Comparison of ENCODE assay signal across 36 cellular contexts in the genomic region with DNA sequence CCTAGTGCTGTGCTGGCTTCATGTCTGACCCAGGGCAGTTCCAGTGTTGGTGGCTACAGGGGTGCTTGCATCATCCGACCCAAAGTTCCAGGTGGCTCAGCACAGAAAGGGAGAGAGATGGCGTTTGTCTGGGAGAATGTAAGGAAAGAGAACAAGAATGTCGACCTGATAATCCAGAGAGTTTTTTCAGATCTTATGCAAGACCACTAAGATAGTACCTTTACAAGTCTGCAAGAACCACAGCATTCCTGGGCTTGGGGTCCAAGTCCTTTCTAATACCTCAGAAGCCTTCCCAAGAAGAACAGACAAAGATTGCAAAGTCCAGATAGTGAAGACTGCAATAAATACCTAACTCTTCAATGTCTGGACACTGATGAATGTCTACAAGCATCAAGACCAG.
DNase-seq lines count a peak whose midpoint lies in the region; ATAC-seq, FAIRE-seq and TF ChIP-seq lines count a peak whose summit lies in the region.
"Had no signal": no experiment of that assay in that cellular context is flagged by ENCODE, and none has a peak within 500 bp of the region (broad histone marks: within the 10 kb centered on the region; RNA-seq: fewer than 3 reads in every experiment).

No MANE protein-coding gene starts in this region.

- H3K4me3 Mint-ChIP-seq in Caco-2 (ENCODE audit: unreplicated experiment), result peak overlapping the region; percentile 1
- no peak overlapping the region for H3K4me3 Mint-ChIP-seq in stimulated activated naive CD8-positive, alpha-beta T cell treated with anti-CD3 and anti-CD28 coated beads, Interleukin-15, amount 100 ng/mL, for 72 hours
- H3K4me3 Mint-ChIP-seq: B cell; CD14-positive monocyte; CD4-positive, alpha-beta T cell; CD4-positive, CD25-positive, alpha-beta regulatory T cell; CD8-positive, alpha-beta memory T cell; CD8-positive, alpha-beta T cell had no signal

- TF ChIP-seq CTCF in Caco-2 (IDR thresholded peaks at IDR 0.05; ENCODE audit: insufficient read depth in 1 of 2, low read depth in 1 of 2, low read length in 1 of 2, severe bottlenecking in 1 of 2, unreplicated experiment in 1 of 2) (no peak), H1 (IDR thresholded peaks at IDR 0.05; ENCODE audit: control extremely low read depth in 1 of 3, insufficient read depth in 1 of 3, low read depth in 1 of 3, low read length in 3 of 3) (no peak), hepatocyte (IDR thresholded peaks at IDR 0.05; ENCODE audit: poor library complexity) (no peak)

- H4K91ac ChIP-seq in H1 (replicated peaks; ENCODE audit: insufficient read length, low read length), result no peak overlapping the region
- no peak overlapping the region for H4K91ac ChIP-seq in neuronal stem cell (ENCODE audit: low read depth, low read length, poor library complexity)

- H3K27ac Mint-ChIP-seq in Caco-2 (ENCODE audit: unreplicated experiment), result peak overlapping the region; percentile 30
- H3K27ac Mint-ChIP-seq in stimulated activated naive CD8-positive, alpha-beta T cell treated with anti-CD3 and anti-CD28 coated beads, Interleukin-15, amount 100 ng/mL, for 72 hours, result no peak overlapping the region
- H3K27ac Mint-ChIP-seq: B cell; CD14-positive monocyte; CD4-positive, alpha-beta memory T cell; CD4-positive, alpha-beta T cell; CD4-positive, CD25-positive, alpha-beta regulatory T cell; CD8-positive, alpha-beta memory T cell; CD8-positive, alpha-beta T cell had no signal

- peaks cover 28% of the 10 kb centered on the region for H3K9me3 Mint-ChIP-seq in Caco-2 (ENCODE audit: unreplicated experiment)
- peaks cover 6 to 7% of the 10 kb centered on the region in 2 donors for H3K9me3 Mint-ChIP-seq in stimulated activated naive CD8-positive, alpha-beta T cell treated with anti-CD3 and anti-CD28 coated beads, Interleukin-15, amount 100 ng/mL, for 72 hours

- WGBS in H1 (ENCODE audit: extremely low coverage in 1 of 2, insufficient coverage in 1 of 2, insufficient read length in 1 of 2, insufficient replicate concordance in 2 of 2, low coverage in 1 of 2, low lambda C conversion rate in 2 of 2, missing lambda C conversion rate in 1 of 2), 2 experiments, result 79% methylated on average over 3 of the region's 3 CpGs; no CpG with 5 or more reads in 1 of the 2 experiments
- WGBS in hepatocyte (ENCODE audit: low lambda C conversion rate, missing lambda C conversion rate), result 69% methylated on average over 3 of the region's 3 CpGs
- no CpG with 5 or more reads among the region's 3 CpGs for WGBS in neuronal stem cell (ENCODE audit: extremely low coverage in 2 of 2, insufficient read length in 2 of 2, insufficient replicate concordance in 1 of 2), 2 donors

- H3K4me2 ChIP-seq in H1 (ENCODE audit: insufficient read depth in 1 of 2, low read depth in 2 of 2, low read length in 2 of 2) (no peak overlapping the region), hepatocyte (no peak overlapping the region), neuronal stem cell (ENCODE audit: insufficient read depth, low read length, poor library complexity, severe bottlenecking) (no peak overlapping the region)
- H3K4me2 ChIP-seq: A549; BLaER1; BLaER1 treated with 17β-estradiol and CSF1 and Interleukin-3, amounts not matched to agents 10 nM and 100 nM had no signal

- H2BK15ac ChIP-seq in H1 (ENCODE audit: low read length) (no peak overlapping the region), neuronal stem cell (ENCODE audit: low read length) (no peak overlapping the region)

- 0 out of 2 replicates have a peak overlapping the region, but pooled peaks have one; percentile 18 for H2BK20ac ChIP-seq in H1 (ENCODE audit: low read length)

- H3K18ac ChIP-seq in H1 (ENCODE audit: extremely low read depth, low read length) (no peak overlapping the region), neuronal stem cell (ENCODE audit: low read length) (peak overlapping the region; percentile 76)

- H3K36me3 ChIP-seq in Caco-2 (ENCODE audit: control insufficient read depth, insufficient read depth, low read length), result no peaks in the 10 kb centered on the region
- no peaks in the 10 kb centered on the region for H3K36me3 ChIP-seq in H1 (ENCODE audit: control insufficient read depth in 2 of 4, insufficient read depth in 4 of 4, low read length in 3 of 4)
- no peaks in the 10 kb centered on the region for H3K36me3 ChIP-seq in hepatocyte (replicated peaks; ENCODE audit: insufficient read depth, low read depth)
- no peaks in the 10 kb centered on the region for H3K36me3 ChIP-seq in neuronal stem cell (replicated peaks in 1 of 2; ENCODE audit: control insufficient read depth in 2 of 2, insufficient read depth in 2 of 2, low read length in 2 of 2)
- H3K36me3 ChIP-seq: BE2C; BLaER1; BLaER1 treated with 17β-estradiol and CSF1 and Interleukin-3, amounts not matched to agents 10 nM and 100 nM had no signal

- POLR2A ChIA-PET in Caco-2 (lab: Charles Lee), result no interaction called here
- POLR2A ChIA-PET in H1 (lab: Charles Lee; ENCODE audit: partially characterized antibody), result no interaction called here

- H3K79me1 ChIP-seq in H1 (ENCODE audit: low read depth, low read length) (no peaks in the 10 kb centered on the region), neuronal stem cell (ENCODE audit: low read depth, low read length) (no peaks in the 10 kb centered on the region)

- H4K8ac ChIP-seq in H1 (ENCODE audit: extremely low read depth, insufficient read depth, low read length) (no peak overlapping the region), neuronal stem cell (ENCODE audit: low read depth, low read length) (no peak overlapping the region)

- intact Hi-C loops in Caco-2 (cut with micrococcal nuclease; ENCODE audit: unreplicated experiment), result loop anchor here (2.0 to 5.0 kb wide), 2 partner anchors 17 to 355 kb away; no protein-coding TSS in a partner anchor

- CTCF ChIA-PET in Caco-2 (lab: Charles Lee), result no interaction called here
- CTCF ChIA-PET in H1 (lab: Charles Lee; ENCODE audit: partially characterized antibody), result no interaction called here

- H3K9me3 ChIP-seq in Caco-2 (0 out of 2 replicates have a peak, but pooled peaks cover 3% of the 10 kb centered on the region), H1 (ENCODE audit: insufficient read depth in 2 of 2, low read depth in 1 of 2, low read length in 1 of 2) (no peaks in the 10 kb centered on the region), hepatocyte (ENCODE audit: low read depth) (no peaks in the 10 kb centered on the region), neuronal stem cell (replicated peaks in 1 of 2; ENCODE audit: control insufficient read depth in 2 of 2, insufficient read depth in 1 of 2, low read depth in 1 of 2, low read length in 2 of 2) (no peaks in the 10 kb centered on the region)
- H3K9me3 ChIP-seq: BE2C; BLaER1; BLaER1 treated with 17β-estradiol and CSF1 and Interleukin-3, amounts not matched to agents 10 nM and 100 nM had no signal

- no peak for TF ChIP-seq EP300 in H1 (IDR thresholded peaks at IDR 0.05; ENCODE audit: borderline replicate concordance in 1 of 2, low read depth in 2 of 2, low read length in 2 of 2)

- H3K9ac ChIP-seq in H1 (replicated peaks in 1 of 4; ENCODE audit: extremely low read depth in 1 of 4, low read depth in 3 of 4, low read length in 3 of 4) (no peak overlapping the region), neuronal stem cell (ENCODE audit: low read depth, low read length, poor library complexity) (no peak overlapping the region)
- H3K9ac ChIP-seq: BLaER1; BLaER1 treated with 17β-estradiol and CSF1 and Interleukin-3, amounts not matched to agents 10 nM and 100 nM had no signal

- no peak overlapping the region for H2AK5ac ChIP-seq in H1 (ENCODE audit: low read depth, low read length)
- H2AK5ac ChIP-seq in neuronal stem cell (ENCODE audit: low read depth, low read length), result no peak overlapping the region

- no peaks in the 10 kb centered on the region for H3K27me3 Mint-ChIP-seq in Caco-2 (ENCODE audit: insufficient read depth, unreplicated experiment)
- H3K27me3 Mint-ChIP-seq in stimulated activated naive CD8-positive, alpha-beta T cell treated with anti-CD3 and anti-CD28 coated beads, Interleukin-15, amount 100 ng/mL, for 72 hours, result no peaks in the 10 kb centered on the region
- H3K27me3 Mint-ChIP-seq: B cell; CD4-positive, alpha-beta T cell; CD4-positive, CD25-positive, alpha-beta regulatory T cell had no signal

- H2AFZ ChIP-seq in H1 (ENCODE audit: low read length) (no peak overlapping the region), hepatocyte (no peak overlapping the region), neuronal stem cell (ENCODE audit: low read length) (no peak overlapping the region)

- H3K27ac ChIP-seq in H1 (ENCODE audit: low read depth, low read length), result no peak overlapping the region
- no peak overlapping the region for H3K27ac ChIP-seq in hepatocyte
- H3K27ac ChIP-seq in neuronal stem cell (replicated peaks; ENCODE audit: low read length), result no peak overlapping the region
- H3K27ac ChIP-seq: 22Rv1; A549; BLaER1; BLaER1 treated with 17β-estradiol and CSF1 and Interleukin-3, amounts not matched to agents 10 nM and 100 nM; C4-2B had no signal

- no peak overlapping the region for H4K5ac ChIP-seq in H1 (ENCODE audit: insufficient read length, low read depth, low read length)

- BruUV-seq in Caco-2 (replicated peaks; lab: Mats Ljungman, UMichigan), result no TSS peak

- H3K14ac ChIP-seq in H1 (ENCODE audit: insufficient read length) (no peak overlapping the region), neuronal stem cell (ENCODE audit: low read length) (peak overlapping the region; percentile 38)

- H3K4me3 ChIP-seq in Caco-2 (ENCODE audit: low read depth, low read length) (no peak overlapping the region), H1 (ENCODE audit: extremely low read depth in 1 of 4, insufficient read depth in 2 of 4, low read depth in 3 of 4, low read length in 4 of 4) (no peak overlapping the region), hepatocyte (no peak overlapping the region), neuronal stem cell (ENCODE audit: low read length in 2 of 2) (no peak overlapping the region)
- H3K4me3 ChIP-seq: A549; BLaER1; BLaER1 treated with 17β-estradiol and CSF1 and Interleukin-3, amounts not matched to agents 10 nM and 100 nM had no signal

- peaks cover 19% of the 10 kb centered on the region for H3K4me1 Mint-ChIP-seq in Caco-2 (ENCODE audit: low read depth, unreplicated experiment)
- no peaks in the 10 kb centered on the region for H3K4me1 Mint-ChIP-seq in stimulated activated naive CD8-positive, alpha-beta T cell treated with anti-CD3 and anti-CD28 coated beads, Interleukin-15, amount 100 ng/mL, for 72 hours
- H3K4me1 Mint-ChIP-seq: B cell; CD14-positive monocyte; CD4-positive, alpha-beta memory T cell; CD4-positive, CD25-positive, alpha-beta regulatory T cell; CD8-positive, alpha-beta memory T cell had no signal

- H2BK5ac ChIP-seq in H1 (ENCODE audit: low read depth, low read length), result no peak overlapping the region
- H2BK5ac ChIP-seq in neuronal stem cell (ENCODE audit: low read length), result no peak overlapping the region

- peaks cover 20% of the 10 kb centered on the region for H3K4me1 ChIP-seq in Caco-2
- no peaks in the 10 kb centered on the region for H3K4me1 ChIP-seq in H1 (replicated peaks in 1 of 4; ENCODE audit: control insufficient read depth in 3 of 4, insufficient read depth in 4 of 4, low read length in 3 of 4)
- H3K4me1 ChIP-seq in hepatocyte (ENCODE audit: insufficient read depth), result no peaks in the 10 kb centered on the region
- no peaks in the 10 kb centered on the region for H3K4me1 ChIP-seq in neuronal stem cell (ENCODE audit: control insufficient read depth in 2 of 2, insufficient read depth in 1 of 2, low read depth in 1 of 2, low read length in 2 of 2)
- H3K4me1 ChIP-seq: A549; BE2C; BLaER1; BLaER1 treated with 17β-estradiol and CSF1 and Interleukin-3, amounts not matched to agents 10 nM and 100 nM had no signal

- H2BK120ac ChIP-seq in H1 (replicated peaks; ENCODE audit: low read depth, low read length) (no peak overlapping the region), neuronal stem cell (ENCODE audit: low read depth, low read length) (no peak overlapping the region)

- DNase-seq in Caco-2 (peak; percentile 66 to 76), H1 (ENCODE audit: low read depth in 1 of 2, low spot score in 2 of 2) (no peak), hepatocyte (ENCODE audit: low spot score) (peak; percentile 22), neuronal stem cell (ENCODE audit: low spot score) (no peak), Kasumi-1 (lab: John Stamatoyannopoulos, UW) (no peak), kidney glomerular epithelial cell (lab: John Stamatoyannopoulos, UW) (no peak)
- no peak for DNase-seq in stimulated activated naive CD8-positive, alpha-beta T cell treated with anti-CD3 and anti-CD28 coated beads, Interleukin-15, amount 100 ng/mL, for 72 hours
- DNase-seq: 8988T; ACHN; AML-193; BE2C; C1 segment of cervical spinal cord; Calu3; CD4-positive, alpha-beta memory T cell; CD4-positive, alpha-beta T cell; CD4-positive, CD25-positive, alpha-beta regulatory T cell; CD8-positive, alpha-beta memory T cell; CD8-positive, alpha-beta T cell; COR-L47; DMS 273 treated with DMSO at 0.1 percent for 48 hours; DMS153; DMS53; DMS79; DMS79 treated with DMSO at 0.1 percent for 48 hours; DND-41; EL had no signal

- no peak for ATAC-seq in stimulated activated naive CD8-positive, alpha-beta T cell treated with anti-CD3 and anti-CD28 coated beads, Interleukin-15, amount 100 ng/mL, for 72 hours
- no peak for ATAC-seq in HG02973 (IDR thresholded peaks at IDR 0.05; ENCODE audit: unreplicated experiment)
- ATAC-seq: A549; CD8-positive, alpha-beta T cell had no signal

- H3K23ac ChIP-seq in H1 (ENCODE audit: insufficient read length), result no peak overlapping the region
- H3K23ac ChIP-seq in neuronal stem cell (ENCODE audit: low read depth, low read length, poor library complexity), result no peak overlapping the region

- H3K23me2 ChIP-seq in H1 (ENCODE audit: low read depth, low read length), result no peaks in the 10 kb centered on the region

- no peaks in the 10 kb centered on the region for H3K27me3 ChIP-seq in Caco-2 (replicated peaks; ENCODE audit: control insufficient read depth, insufficient read depth, low read length)
- H3K27me3 ChIP-seq in H1 (replicated peaks in 1 of 4; ENCODE audit: control insufficient read depth in 3 of 4, extremely low read depth in 1 of 4, insufficient read depth in 3 of 4, low read length in 3 of 4), result no peaks in the 10 kb centered on the region
- no peaks in the 10 kb centered on the region for H3K27me3 ChIP-seq in hepatocyte
- H3K27me3 ChIP-seq in neuronal stem cell (ENCODE audit: control insufficient read depth in 3 of 3, insufficient read depth in 3 of 3, low read depth in 1 of 3, low read length in 3 of 3), result no peaks in the 10 kb centered on the region
- H3K27me3 ChIP-seq: BE2C; BLaER1; BLaER1 treated with 17β-estradiol and CSF1 and Interleukin-3, amounts not matched to agents 10 nM and 100 nM had no signal

- H3K79me2 ChIP-seq in H1 (ENCODE audit: control insufficient read depth in 1 of 2, insufficient read depth in 2 of 2, low read length in 2 of 2), result no peaks in the 10 kb centered on the region
- H3K79me2 ChIP-seq in hepatocyte, result no peaks in the 10 kb centered on the region

- H3K9me2 ChIP-seq in hepatocyte (replicated peaks; ENCODE audit: insufficient read depth), result no peaks in the 10 kb centered on the region

- H4K20me1 ChIP-seq in H1 (replicated peaks in 1 of 2; ENCODE audit: control insufficient read depth in 1 of 2, insufficient read depth in 2 of 2, low read length in 2 of 2), result no peaks in the 10 kb centered on the region
- H4K20me1 ChIP-seq in hepatocyte (ENCODE audit: insufficient read depth, poor library complexity, severe bottlenecking), result no peaks in the 10 kb centered on the region
- H4K20me1 ChIP-seq: BLaER1; BLaER1 treated with 17β-estradiol and CSF1 and Interleukin-3, amounts not matched to agents 10 nM and 100 nM had no signal

- H2BK12ac ChIP-seq in H1 (ENCODE audit: low read depth, low read length), result no peak overlapping the region
- no peak overlapping the region for H2BK12ac ChIP-seq in neuronal stem cell (ENCODE audit: low read length)

- FAIRE-seq in H1 (lab: Jason Lieb, UNC), result no peak
- FAIRE-seq: A204.1, A549, D721Med had no signal

- peaks cover 8% of the 10 kb centered on the region for H3K36me3 Mint-ChIP-seq in Caco-2 (ENCODE audit: insufficient read depth, unreplicated experiment)
- H3K36me3 Mint-ChIP-seq: CD14-positive monocyte; CD4-positive, alpha-beta memory T cell; CD4-positive, CD25-positive, alpha-beta regulatory T cell; CD8-positive, alpha-beta memory T cell; CD8-positive, alpha-beta T cell had no signal

- TF ChIP-seq RAD21 in H1 (IDR thresholded peaks at IDR 0.05 in 1 of 2, conservative IDR thresholded peaks at IDR 0.05 in 1 of 2; ENCODE audit: low read depth in 2 of 2, low read length in 2 of 2), result no peak

- no peak overlapping the region for H3K56ac ChIP-seq in H1 (replicated peaks; ENCODE audit: insufficient read length, low read depth, low read length)

- H3K4ac ChIP-seq in H1 (replicated peaks; ENCODE audit: insufficient read length, low read depth, low read length), result no peak overlapping the region
- no peak overlapping the region for H3K4ac ChIP-seq in neuronal stem cell (ENCODE audit: low read length)

- TF ChIP-seq POLR2A in H1 (IDR thresholded peaks at IDR 0.05; ENCODE audit: control extremely low read depth in 1 of 2, low read depth in 2 of 2, low read length in 2 of 2), result no peak

Comparison
In these comparisons a context has a peak if more than half of its experiments do, and no peak if none do; other contexts are left out.
1. DNase-seq: peak in Caco-2 (2 of 2) and hepatocyte (single experiment); none in H1 (0 of 2), neuronal stem cell (single experiment), Kasumi-1 (0 of 2), stimulated activated naive CD8-positive, alpha-beta T cell treated with anti-CD3 and anti-CD28 coated beads, Interleukin-15, amount 100 ng/mL, for 72 hours (0 of 2) and kidney glomerular epithelial cell (single experiment).